28 cellular contexts compared by ENCODE assay signal in the genomic region with DNA sequence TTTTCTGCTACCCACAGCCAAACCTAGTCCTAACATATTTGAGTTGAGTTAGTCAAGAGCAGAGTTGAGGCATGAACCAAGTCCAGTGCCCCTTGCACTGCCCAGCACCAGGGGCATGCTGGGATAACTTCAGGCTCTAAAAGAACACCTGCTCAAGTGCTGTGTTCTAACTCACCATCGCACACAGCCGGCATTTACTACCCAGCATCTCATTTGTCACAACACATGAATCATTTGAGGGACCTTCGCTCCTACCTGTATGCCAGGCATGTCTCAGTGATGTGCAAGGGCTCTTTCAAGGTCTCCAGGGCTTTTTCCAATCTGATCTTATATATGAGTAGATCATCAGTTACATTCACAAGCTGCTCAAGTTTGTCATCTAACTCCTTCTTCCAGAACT. TPM values are rescaled to one million over a fixed set of nuclear protein-coding genes. Genes with fewer than 3 reads are reported as not detected.
DNase-seq lines count a peak whose midpoint lies in the region; ATAC-seq, FAIRE-seq and TF ChIP-seq lines count a peak whose summit lies in the region.
"Had no signal": no experiment of that assay in that cellular context is flagged by ENCODE, and none has a peak within 500 bp of the region (broad histone marks: within the 10 kb centered on the region; RNA-seq: fewer than 3 reads in every experiment).

No MANE protein-coding gene starts in this region.

- H3K9ac ChIP-seq in astrocyte (ENCODE audit: low read length): no peak overlapping the region
- H3K9ac ChIP-seq: BLaER1 had no signal

- intact Hi-C loops in esophagus muscularis mucosa (cut with DNase I) (no loop called here), left cardiac atrium (cut with DNase I) (no loop called here)

- DNase-seq in astrocyte (ENCODE audit: low read depth) (no peak), esophagus muscularis mucosa (ENCODE audit: extremely low spot score) (peak; percentile 37), left cardiac atrium (no peak), NCI-H345 treated with DMSO at 0.1 percent for 48 hours (lab: John Stamatoyannopoulos, UW; ENCODE audit: unreplicated experiment) (no peak), T1000 (lab: John Stamatoyannopoulos, UW) (no peak)
- DNase-seq: 8988T; ACHN; BE2C; C1 segment of cervical spinal cord; CD4-positive, alpha-beta memory T cell; CD4-positive, CD25-positive, alpha-beta regulatory T cell; CD8-positive, alpha-beta memory T cell; COR-L47; DMS 273 treated with DMSO at 0.1 percent for 48 hours; DMS153; DMS53; DMS79; DND-41; EL; GDM1 had no signal

- no peaks in the 10 kb centered on the region for H3K9me3 ChIP-seq in astrocyte (ENCODE audit: insufficient read depth, low read depth, low read length)
- peaks cover 0 to 7% (median 0%) of the 10 kb centered on the region in 4 donors for H3K9me3 ChIP-seq in esophagus muscularis mucosa
- H3K9me3 ChIP-seq: BE2C, BLaER1 had no signal

- no peaks in the 10 kb centered on the region for H3K36me3 ChIP-seq in astrocyte (ENCODE audit: insufficient read depth, low read length)
- H3K36me3 ChIP-seq in esophagus muscularis mucosa: no peaks in the 10 kb centered on the region
- H3K36me3 ChIP-seq: BE2C, BLaER1 had no signal

- no peaks in the 10 kb centered on the region for H4K20me1 ChIP-seq in astrocyte (ENCODE audit: insufficient read depth, low read length)
- H4K20me1 ChIP-seq: BLaER1 had no signal

- no peak for TF ChIP-seq POLR2A in esophagus muscularis mucosa (IDR thresholded peaks at IDR 0.05; ENCODE audit: low read depth)

- H3K4me1 ChIP-seq in astrocyte (ENCODE audit: insufficient read depth, low read length) (no peaks in the 10 kb centered on the region), esophagus muscularis mucosa (no peaks in the 10 kb centered on the region)
- H3K4me1 ChIP-seq: BE2C, BLaER1 had no signal

- ATAC-seq in left cardiac atrium: no peak

- no peak for TF ChIP-seq EP300 in esophagus muscularis mucosa (IDR thresholded peaks at IDR 0.05)

- no peak overlapping the region for H3K27ac ChIP-seq in astrocyte (ENCODE audit: low read depth, low read length)
- no peak overlapping the region for H3K27ac ChIP-seq in esophagus muscularis mucosa (replicated peaks in 1 of 4)
- H3K27ac ChIP-seq: BLaER1 had no signal

- H3K4me2 ChIP-seq in astrocyte (ENCODE audit: low read length): no peak overlapping the region
- H3K4me2 ChIP-seq: BLaER1 had no signal

- H3K27me3 ChIP-seq in astrocyte (ENCODE audit: insufficient read depth, low read length): no peaks in the 10 kb centered on the region
- H3K27me3 ChIP-seq in esophagus muscularis mucosa: peaks cover 0 to 9% (median 0%) of the 10 kb centered on the region in 4 donors
- H3K27me3 ChIP-seq: BE2C, BLaER1 had no signal

- peaks cover 18% of the 10 kb centered on the region for H3K27me3 Mint-ChIP-seq in astrocyte (ENCODE audit: low read depth, unreplicated experiment)

- H3K4me1 Mint-ChIP-seq in astrocyte (ENCODE audit: low read depth, unreplicated experiment): peaks cover 13% of the 10 kb centered on the region
- H3K4me1 Mint-ChIP-seq: CD14-positive monocyte; CD4-positive, alpha-beta memory T cell; CD8-positive, alpha-beta memory T cell had no signal

- no peaks in the 10 kb centered on the region for H3K36me3 Mint-ChIP-seq in astrocyte (ENCODE audit: low read depth, unreplicated experiment)
- H3K36me3 Mint-ChIP-seq: CD14-positive monocyte; CD4-positive, alpha-beta memory T cell; CD4-positive, CD25-positive, alpha-beta regulatory T cell had no signal

- peaks cover 11% of the 10 kb centered on the region for H3K9me3 Mint-ChIP-seq in astrocyte (ENCODE audit: unreplicated experiment)

- no peak overlapping the region for H3K4me3 Mint-ChIP-seq in astrocyte (ENCODE audit: unreplicated experiment)
- H3K4me3 Mint-ChIP-seq: CD14-positive monocyte; CD4-positive, alpha-beta memory T cell; CD4-positive, CD25-positive, alpha-beta regulatory T cell; CD8-positive, alpha-beta memory T cell had no signal

- TF ChIP-seq CTCF in astrocyte (IDR thresholded peaks at IDR 0.05; ENCODE audit: insufficient read depth, low read depth, low read length) (no peak), esophagus muscularis mucosa (IDR thresholded peaks at IDR 0.05) (no peak)

- FAIRE-seq in astrocyte (lab: Jason Lieb, UNC): no peak
- FAIRE-seq: A204.1, GM12892, GM18507 had no signal

- 92% methylated on average over 3 of the region's 3 CpGs for WGBS in esophagus muscularis mucosa

- no peaks in the 10 kb centered on the region for H3K79me2 ChIP-seq in astrocyte (ENCODE audit: insufficient read depth, low read length)

- H2AFZ ChIP-seq in astrocyte (ENCODE audit: low read depth, low read length): no peak overlapping the region

- H3K27ac Mint-ChIP-seq in astrocyte (ENCODE audit: unreplicated experiment): peak overlapping the region; percentile 10
- H3K27ac Mint-ChIP-seq: CD14-positive monocyte; CD4-positive, alpha-beta memory T cell; CD4-positive, CD25-positive, alpha-beta regulatory T cell had no signal

- H3K4me3 ChIP-seq in astrocyte (ENCODE audit: insufficient read depth, low read depth, low read length) (no peak overlapping the region), esophagus muscularis mucosa (no peak overlapping the region)
- H3K4me3 ChIP-seq: BLaER1 had no signal

RNA-seq across cellular contexts. Expression of a gene that starts 12.6 kb away (rescaled TPM):
- total RNA-seq in astrocyte (not detected in 2 replicates), esophagus muscularis mucosa (not detected), left cardiac atrium (not detected)
- total RNA-seq: A673; CD4-positive, alpha-beta memory T cell; CD4-positive, CD25-positive, alpha-beta regulatory T cell; CD8-positive, alpha-beta memory T cell; Daoy; G401 had no signal

RNA-seq across cellular contexts. Expression of a gene that starts 42.9 kb away (rescaled TPM):
- total RNA-seq in astrocyte (0.93 and 1.2 TPM in 2 replicates), esophagus muscularis mucosa (under 1 TPM in 2 of 4 donors, not detected in 2; 0.33 to 0.83 TPM), left cardiac atrium (under 1 TPM; 0.12 to 0.34 TPM)
- total RNA-seq: A673; CD8-positive, alpha-beta memory T cell; G401 had no signal
